ENCODE assay signal across 21 cellular contexts in the genomic region with DNA sequence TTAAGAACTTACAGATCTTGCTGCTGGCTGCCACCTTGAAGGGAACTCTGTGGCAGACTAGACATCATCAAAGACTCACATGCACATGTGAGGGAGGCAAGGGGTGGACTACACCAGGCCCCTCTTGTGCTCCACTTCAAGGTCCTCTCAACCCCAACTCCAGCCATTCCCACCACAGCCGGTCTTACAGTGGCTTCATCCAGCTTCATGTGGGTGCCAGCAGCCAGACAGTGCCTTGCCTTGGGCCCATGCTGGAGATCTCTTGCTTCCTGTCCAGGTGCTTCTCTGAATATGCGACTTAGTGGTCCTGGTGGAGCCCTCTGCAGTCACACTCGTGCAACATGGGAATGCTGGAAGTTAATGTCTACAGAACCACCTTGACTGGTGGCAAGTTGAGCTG. TPM values are rescaled to one million over a fixed set of nuclear protein-coding genes. Genes with fewer than 3 reads are reported as not detected.
DNase-seq lines count a peak whose midpoint lies in the region; ATAC-seq and TF ChIP-seq lines count a peak whose summit lies in the region.
"Had no signal": no experiment of that assay in that cellular context is flagged by ENCODE, and none has a peak within 500 bp of the region (broad histone marks: within the 10 kb centered on the region; RNA-seq: fewer than 3 reads in every experiment).

No MANE protein-coding gene starts in this region.

- H3K27me3 ChIP-seq in ascending aorta (no peaks in the 10 kb centered on the region), lower lobe of right lung (ENCODE audit: low read depth) (no peaks in the 10 kb centered on the region), upper lobe of right lung (no peaks in the 10 kb centered on the region)
- H3K27me3 ChIP-seq: BE2C had no signal

- ATAC-seq in lower lobe of right lung: no peak
- no peak for ATAC-seq in upper lobe of right lung
- ATAC-seq in GM19023 (IDR thresholded peaks at IDR 0.05; ENCODE audit: unreplicated experiment): no peak
- ATAC-seq: GM12878 had no signal

- no peaks in the 10 kb centered on the region for H3K36me3 ChIP-seq in ascending aorta
- H3K36me3 ChIP-seq in lower lobe of right lung: no peaks in the 10 kb centered on the region
- H3K36me3 ChIP-seq in upper lobe of right lung: no peaks in the 10 kb centered on the region
- H3K36me3 ChIP-seq: BE2C, SJSA1 had no signal

- H3K4me1 ChIP-seq in ascending aorta: peaks cover 0 to 2% of the 10 kb centered on the region in 2 donors
- H3K4me1 ChIP-seq in lower lobe of right lung: peaks cover 11% of the 10 kb centered on the region
- H3K4me1 ChIP-seq in upper lobe of right lung: peaks cover 10% of the 10 kb centered on the region
- H3K4me1 ChIP-seq: BE2C had no signal

- H3K9me3 ChIP-seq in ascending aorta: no peaks in the 10 kb centered on the region
- no peaks in the 10 kb centered on the region for H3K9me3 ChIP-seq in lower lobe of right lung
- H3K9me3 ChIP-seq in upper lobe of right lung: no peaks in the 10 kb centered on the region
- H3K9me3 ChIP-seq: BE2C, Caco-2, SJSA1 had no signal

- H3K4me3 ChIP-seq in ascending aorta (no peak overlapping the region), lower lobe of right lung (no peak overlapping the region), upper lobe of right lung (no peak overlapping the region)
- H3K4me3 ChIP-seq: GM12878, SJSA1 had no signal

- no peak overlapping the region for H3K27ac ChIP-seq in ascending aorta
- no peak overlapping the region for H3K27ac ChIP-seq in lower lobe of right lung
- no peak overlapping the region for H3K27ac ChIP-seq in upper lobe of right lung
- H3K27ac ChIP-seq: HL-60, SJSA1 had no signal

- TF ChIP-seq CTCF in ascending aorta (IDR thresholded peaks at IDR 0.05) (no peak), lower lobe of right lung (IDR thresholded peaks at IDR 0.05) (no peak), upper lobe of right lung (IDR thresholded peaks at IDR 0.05) (no peak)

- intact Hi-C loops in ascending aorta (cut with DNase I) (no loop called here), lower lobe of right lung (cut with DNase I) (no loop called here), upper lobe of right lung (cut with DNase I) (no loop called here)

- DNase-seq in activated gamma-delta T cell treated with Interleukin-2 at 50 U/mL for 16 hours: peak; percentile 1
- DNase-seq in activated gamma-delta T cell (lab: John Stamatoyannopoulos, UW): no peak
- peak; percentile 7 to 53 for DNase-seq in ascending aorta (ENCODE audit: low spot score in 2 of 2)
- peak; percentile 13 for DNase-seq in lower lobe of right lung
- peak; percentile 29 for DNase-seq in upper lobe of right lung
- no peak for DNase-seq in NCI-H1930 (lab: John Stamatoyannopoulos, UW)
- DNase-seq in DMS 273 treated with DMSO at 0.1 percent for 48 hours (lab: John Stamatoyannopoulos, UW): no peak
- DNase-seq: BE2C; CD4-positive, alpha-beta T cell; IMR-90; NCI-H1417; NCI-H187; NCI-H2227 treated with DMSO at 0.1 percent for 48 hours; NCI-H510A treated with DMSO at 0.1 percent for 48 hours; NCI-H774; RPMI8226 had no signal

RNA-seq across cellular contexts. Expression of a gene that starts 44.6 kb away (rescaled TPM):
- total RNA-seq in ascending aorta (not detected), lower lobe of right lung (6.3 TPM), upper lobe of right lung (5.4 TPM)
- total RNA-seq: CD4-positive, alpha-beta T cell; GM12878 had no signal

Comparison
In these comparisons a context has a peak if more than half of its experiments do, and no peak if none do; other contexts are left out.
1. DNase-seq: peak in activated gamma-delta T cell treated with Interleukin-2 at 50 U/mL for 16 hours (single experiment), ascending aorta (2 of 2), lower lobe of right lung (single experiment) and upper lobe of right lung (single experiment); none in activated gamma-delta T cell (single experiment), NCI-H1930 (0 of 2) and DMS 273 treated with DMSO at 0.1 percent for 48 hours (single experiment).